In genomic region chr20:19793716-19794115, GRCh38 we compare ENCODE assay signal across 21 cellular contexts.
"Had no signal": no experiment of that assay in that cellular context is flagged by ENCODE, and none has a peak within 500 bp of the region (broad histone marks: within the 10 kb centered on the region; RNA-seq: fewer than 3 reads in every experiment).

No MANE protein-coding gene starts in this region.

- H3K27me3 ChIP-seq: dorsolateral prefrontal cortex, esophagus muscularis mucosa, foreskin keratinocyte, heart right ventricle, left lung had no signal

- H3K4me1 ChIP-seq: esophagus muscularis mucosa, foreskin keratinocyte, left lung had no signal

- H3K36me3 ChIP-seq: esophagus muscularis mucosa, left lung, lower lobe of right lung had no signal

- FAIRE-seq: colon, endothelial cell of umbilical vein, islet of Langerhans, keratinocyte had no signal

- H3K27ac ChIP-seq: coronary artery, dorsolateral prefrontal cortex, esophagus muscularis mucosa, foreskin keratinocyte, left lung, lower lobe of right lung had no signal

- DNase-seq: dermis blood vessel endothelial cell; dorsolateral prefrontal cortex; effector CD4-positive, alpha-beta T cell; effector memory CD4-positive, alpha-beta T cell; foreskin keratinocyte; glutamatergic neuron; head of caudate nucleus; heart right ventricle; hippocampal formation; left cardiac atrium; left lung; left ventricle myocardium superior; lower lobe of right lung; mesendoderm; midbrain had no signal

- H3K4me3 ChIP-seq: coronary artery, dorsolateral prefrontal cortex, esophagus muscularis mucosa, heart right ventricle, left lung, lower lobe of right lung had no signal

- ATAC-seq: foreskin keratinocyte, heart right ventricle, left cardiac atrium, left lung, left ventricle myocardium superior, lower lobe of right lung had no signal

- H3K9me3 ChIP-seq: left lung, lower lobe of right lung had no signal
